Comparison of ENCODE assay signal across 11 cellular contexts in genomic region chr6:119446623-119447008, GRCh38.
DNase-seq lines count a peak whose midpoint lies in the region; ATAC-seq and TF ChIP-seq lines count a peak whose summit lies in the region.
"Had no signal": no experiment of that assay in that cellular context is flagged by ENCODE, and none has a peak within 500 bp of the region (broad histone marks: within the 10 kb centered on the region; RNA-seq: fewer than 3 reads in every experiment).

No MANE protein-coding gene starts in this region.

- TF ChIP-seq CTCF in gastrocnemius medialis (IDR thresholded peaks at IDR 0.05 in 4 of 5, conservative IDR thresholded peaks at IDR 0.05 in 1 of 5) (no peak), WERI-Rb-1 (IDR thresholded peaks at IDR 0.05; ENCODE audit: low read depth, low read length) (no peak), glutamatergic neuron (IDR thresholded peaks at IDR 0.05; ENCODE audit: partially characterized antibody, unreplicated experiment) (no peak)

- peak; percentile 3 for ATAC-seq in GM18498 (IDR thresholded peaks at IDR 0.05; ENCODE audit: unreplicated experiment)
- ATAC-seq in gastrocnemius medialis, result peak; percentile 32 to 50
- no peak for ATAC-seq in HG03521 (IDR thresholded peaks at IDR 0.05; ENCODE audit: unreplicated experiment)

- H3K27me3 ChIP-seq in gastrocnemius medialis (no peaks in the 10 kb centered on the region), WERI-Rb-1 (ENCODE audit: insufficient read depth, low read depth, severe bottlenecking) (no peaks in the 10 kb centered on the region)

- H3K36me3 ChIP-seq in gastrocnemius medialis (no peaks in the 10 kb centered on the region), WERI-Rb-1 (no peaks in the 10 kb centered on the region)

- H3K36me3 Mint-ChIP-seq in activated T-helper 1 cell treated with anti-CD3 and anti-CD28 coated beads, Interleukin-12 subunit alpha, Interleukin-12 subunit beta, Interleukin-2, Interleukin-4 antibody, amounts not matched to agents 30 ng/mL and 10 ng/mL and 1 ng/mL, durations not matched to agents 14 hours and 24 hours and 36 hours (ENCODE audit: low read depth), result peaks cover 10% of the 10 kb centered on the region
- H3K36me3 Mint-ChIP-seq in glutamatergic neuron (ENCODE audit: unreplicated experiment), result peaks cover 4% of the 10 kb centered on the region

- H3K4me3 ChIP-seq in gastrocnemius medialis (no peak overlapping the region), WERI-Rb-1 (ENCODE audit: low read depth, low read length) (no peak overlapping the region)

- peaks cover 6% of the 10 kb centered on the region for H3K27me3 Mint-ChIP-seq in activated T-helper 1 cell treated with anti-CD3 and anti-CD28 coated beads, Interleukin-12 subunit alpha, Interleukin-12 subunit beta, Interleukin-2, Interleukin-4 antibody, amounts not matched to agents 30 ng/mL and 10 ng/mL and 1 ng/mL, durations not matched to agents 14 hours and 24 hours and 36 hours (ENCODE audit: insufficient read depth)
- H3K27me3 Mint-ChIP-seq in glutamatergic neuron (ENCODE audit: unreplicated experiment), result peaks cover 6% of the 10 kb centered on the region
- H3K27me3 Mint-ChIP-seq: progenitor cell of endocrine pancreas had no signal

- H3K4me3 Mint-ChIP-seq in activated T-helper 1 cell treated with anti-CD3 and anti-CD28 coated beads, Interleukin-12 subunit alpha, Interleukin-12 subunit beta, Interleukin-2, Interleukin-4 antibody, amounts not matched to agents 30 ng/mL and 10 ng/mL and 1 ng/mL, durations not matched to agents 14 hours and 24 hours and 36 hours, result no peak overlapping the region
- no peak overlapping the region for H3K4me3 Mint-ChIP-seq in glutamatergic neuron (ENCODE audit: unreplicated experiment)

- no peak for DNase-seq in activated T-helper 1 cell treated with anti-CD3 and anti-CD28 coated beads, Interleukin-12 subunit alpha, Interleukin-12 subunit beta, Interleukin-2, Interleukin-4 antibody, amounts not matched to agents 30 ng/mL and 10 ng/mL and 1 ng/mL, durations not matched to agents 14 hours and 24 hours and 36 hours (ENCODE audit: low spot score)
- DNase-seq in glomerular visceral epithelial cell (ENCODE audit: extremely low spot score) (peak; percentile 51), gastrocnemius medialis (peak; percentile 44 to 51), WERI-Rb-1 (no peak), glutamatergic neuron (no peak)
- DNase-seq in stimulated activated CD4-positive, alpha-beta T cell treated with anti-CD3 and anti-CD28 coated beads, Interleukin-1b, Interleukin-23, amount 100 ng/mL, for 48 hours, result no peak
- DNase-seq: activated effector memory CD4-positive, alpha-beta T cell treated with anti-CD3 and anti-CD28 coated beads, Interleukin-2, amount 50 U/mL, for 16 hours; stimulated activated naive CD8-positive, alpha-beta T cell treated with anti-CD3 and anti-CD28 coated beads, Interleukin-15, Interleukin-2, amounts not matched to agents 100 U/mL and 50 U/mL, for 24 hours had no signal

- H3K4me1 ChIP-seq in gastrocnemius medialis, result no peaks in the 10 kb centered on the region

- no peak for TF ChIP-seq POLR2A in gastrocnemius medialis (IDR thresholded peaks at IDR 0.05)

- peaks cover 13% of the 10 kb centered on the region for H3K9me3 Mint-ChIP-seq in activated T-helper 1 cell treated with anti-CD3 and anti-CD28 coated beads, Interleukin-12 subunit alpha, Interleukin-12 subunit beta, Interleukin-2, Interleukin-4 antibody, amounts not matched to agents 30 ng/mL and 10 ng/mL and 1 ng/mL, durations not matched to agents 14 hours and 24 hours and 36 hours
- H3K9me3 Mint-ChIP-seq in glutamatergic neuron (ENCODE audit: unreplicated experiment), result peaks cover 4% of the 10 kb centered on the region

- H3K9me3 ChIP-seq in gastrocnemius medialis (no peaks in the 10 kb centered on the region), WERI-Rb-1 (ENCODE audit: severe bottlenecking) (no peaks in the 10 kb centered on the region)

- intact Hi-C loops in activated T-helper 1 cell treated with anti-CD3 and anti-CD28 coated beads, Interleukin-12 subunit alpha, Interleukin-12 subunit beta, Interleukin-2, Interleukin-4 antibody, amounts not matched to agents 30 ng/mL and 10 ng/mL and 1 ng/mL, durations not matched to agents 14 hours and 24 hours and 36 hours (cut with micrococcal nuclease), result loop anchor here (1.0 to 2.0 kb wide), 2 partner anchors 17 to 96 kb away; no protein-coding TSS in a partner anchor
- intact Hi-C loops in gastrocnemius medialis (cut with DNase I; ENCODE audit: low total_unique reads), result no loop called here

- in situ Hi-C loops in gastrocnemius medialis (cut with MboI; ENCODE audit: low sequenced_read_pairs in 4 of 4), result no loop called here

- H3K27ac ChIP-seq in gastrocnemius medialis (peak overlapping the region in 3 of 4 donors; percentile 15 to 39 (median 24)), WERI-Rb-1 (no peak overlapping the region)

- peaks cover 55% of the 10 kb centered on the region for H3K4me1 Mint-ChIP-seq in activated T-helper 1 cell treated with anti-CD3 and anti-CD28 coated beads, Interleukin-12 subunit alpha, Interleukin-12 subunit beta, Interleukin-2, Interleukin-4 antibody, amounts not matched to agents 30 ng/mL and 10 ng/mL and 1 ng/mL, durations not matched to agents 14 hours and 24 hours and 36 hours (ENCODE audit: low read depth)
- peaks cover 24% of the 10 kb centered on the region for H3K4me1 Mint-ChIP-seq in glutamatergic neuron (ENCODE audit: low read depth, unreplicated experiment)

- H3K27ac Mint-ChIP-seq in activated T-helper 1 cell treated with anti-CD3 and anti-CD28 coated beads, Interleukin-12 subunit alpha, Interleukin-12 subunit beta, Interleukin-2, Interleukin-4 antibody, amounts not matched to agents 30 ng/mL and 10 ng/mL and 1 ng/mL, durations not matched to agents 14 hours and 24 hours and 36 hours, result peak overlapping the region; percentile 6
- no peak overlapping the region for H3K27ac Mint-ChIP-seq in glutamatergic neuron (ENCODE audit: unreplicated experiment)
- H3K27ac Mint-ChIP-seq: progenitor cell of endocrine pancreas had no signal

Comparison
In these comparisons a context has a peak if more than half of its experiments do, and no peak if none do; other contexts are left out.
1. DNase-seq: peak in glomerular visceral epithelial cell (single experiment) and gastrocnemius medialis (2 of 2); none in activated T-helper 1 cell treated with anti-CD3 and anti-CD28 coated beads, Interleukin-12 subunit alpha, Interleukin-12 subunit beta, Interleukin-2, Interleukin-4 antibody, amounts not matched to agents 30 ng/mL and 10 ng/mL and 1 ng/mL, durations not matched to agents 14 hours and 24 hours and 36 hours (single experiment), stimulated activated CD4-positive, alpha-beta T cell treated with anti-CD3 and anti-CD28 coated beads, Interleukin-1b, Interleukin-23, amount 100 ng/mL, for 48 hours (single experiment), WERI-Rb-1 (single experiment) and glutamatergic neuron (single experiment).